In the genomic region with DNA sequence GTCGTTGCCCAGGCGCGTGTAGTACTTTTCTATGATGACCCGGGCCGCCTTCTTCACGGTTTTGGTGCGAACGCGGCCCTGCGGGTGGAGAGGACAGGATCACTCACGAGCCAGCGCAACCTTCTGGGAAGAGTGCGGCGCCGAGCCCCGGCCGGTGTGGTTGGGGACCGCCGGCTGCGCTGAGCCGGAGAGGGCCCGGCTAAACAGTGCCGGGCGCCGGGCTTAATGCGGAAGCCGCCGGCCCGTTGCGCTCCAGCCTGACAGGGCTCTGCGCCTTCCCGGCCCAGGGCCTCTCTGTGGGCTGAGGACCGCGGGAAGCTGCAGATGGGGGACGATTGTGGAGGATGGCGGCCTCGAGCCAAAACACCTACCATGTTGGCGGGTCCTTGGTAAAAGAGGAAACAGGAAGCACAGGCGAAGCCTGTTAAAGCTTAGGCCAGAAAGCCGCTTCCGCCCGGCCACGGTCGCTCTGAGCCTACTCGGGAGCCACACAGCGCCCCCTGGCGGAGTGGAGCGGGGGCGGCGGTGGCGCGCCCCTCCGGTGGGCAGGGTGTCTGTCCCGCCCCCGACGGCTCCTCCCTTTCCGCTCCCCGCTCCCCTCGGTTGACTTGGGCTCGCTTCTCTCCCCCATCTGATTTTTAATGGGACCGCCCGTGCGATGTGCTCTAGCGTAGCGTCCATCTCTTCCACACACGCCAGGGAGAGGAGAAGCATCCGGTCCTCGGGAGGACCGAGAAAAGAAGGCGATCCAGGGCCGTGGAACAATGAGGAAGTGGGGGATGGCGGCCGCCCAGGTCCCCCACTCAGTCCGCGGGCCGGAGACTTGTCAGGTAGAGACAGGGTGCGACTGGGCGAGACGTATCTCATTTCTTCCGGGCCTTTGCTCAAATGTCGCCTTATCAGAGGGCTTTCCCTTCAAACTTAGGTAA, we compare ENCODE assay signal across 8 cellular contexts. TPM values are rescaled to one million over a fixed set of nuclear protein-coding genes. Genes with fewer than 3 reads are reported as not detected.
A peak's percentile ranks its signal among the peaks of the same experiment; 100 is the strongest.
DNase-seq lines count a peak whose midpoint lies in the region; ATAC-seq and TF ChIP-seq lines count a peak whose summit lies in the region.

TSS of gene RPS17 (minus strand) at position 403 of the 929 bp plus-strand sequence. CDS start at position 374, 29 bp downstream.

- CTCF ChIA-PET in BJ (lab: Yijun Ruan, JAX): interaction anchor here (0.6 to 2.4 kb wide), 12 partner anchors 9 to 520 kb away, joined by 3 to 25 read pairs (median 4); partner anchors contain the start of genes C15orf40 and WHAMM
- CTCF ChIA-PET in activated CD8-positive, alpha-beta T cell treated with anti-CD3 and anti-CD28 coated beads for 36 hours (lab: Charles Lee): interaction anchor here (1.1 to 2.8 kb wide), 4 partner anchors 10 to 460 kb away, joined by 5 to 35 read pairs (median 9); no protein-coding TSS in a partner anchor

- intact Hi-C loops in activated CD8-positive, alpha-beta T cell treated with anti-CD3 and anti-CD28 coated beads for 36 hours (cut with micrococcal nuclease): no loop called here

- H3K4me3 Mint-ChIP-seq in activated CD8-positive, alpha-beta T cell treated with anti-CD3 and anti-CD28 coated beads for 36 hours: peak within 1 kb of the TSS; percentile 94
- peak within 1 kb of the TSS; percentile 97 for H3K4me3 Mint-ChIP-seq in endothelial cell (ENCODE audit: unreplicated experiment)

- peak within 1 kb of the TSS; percentile 88 to 94 for H3K9ac ChIP-seq in mucosa of rectum (ENCODE audit: low read depth in 1 of 2, low read length in 2 of 2)

- POLR2A ChIA-PET in BJ (lab: Charles Lee): interaction anchor here (0.6 to 1.4 kb wide), 4 partner anchors 9 to 530 kb away, joined by 3 to 5 read pairs (median 4); no protein-coding TSS in a partner anchor
- POLR2A ChIA-PET in activated CD8-positive, alpha-beta T cell treated with anti-CD3 and anti-CD28 coated beads for 36 hours (lab: Charles Lee): interaction anchor here (0.7 to 5.7 kb wide), 21 partner anchors 10 to 567 kb away, joined by 3 to 48 read pairs (median 3); partner anchors contain the start of genes CPEB1, RAMAC and WHAMM

- peak; percentile 96 for ATAC-seq in GM19463 (IDR thresholded peaks at IDR 0.05; ENCODE audit: unreplicated experiment)
- ATAC-seq in activated CD8-positive, alpha-beta T cell treated with anti-CD3 and anti-CD28 coated beads for 36 hours: peak; percentile 95

- H3K36me3 ChIP-seq in BJ (ENCODE audit: control insufficient read depth, insufficient read depth, low read length) (peaks cover 15% of the 10 kb centered on the region), mucosa of rectum (ENCODE audit: control insufficient read depth in 2 of 2, insufficient read depth in 2 of 2, low read length in 2 of 2) (peaks cover 29 to 30% of the 10 kb centered on the region in 2 donors)

- DNase-seq in BJ (ENCODE audit: low read depth): peak; percentile 76
- DNase-seq in HS-27A (ENCODE audit: low read depth): peak; percentile 97
- peak; percentile 98 for DNase-seq in activated CD8-positive, alpha-beta T cell treated with anti-CD3 and anti-CD28 coated beads for 36 hours
- peak; percentile 99 for DNase-seq in endothelial cell (ENCODE audit: low spot score)
- peak; percentile 97 to 98 for DNase-seq in stimulated activated CD8-positive, alpha-beta memory T cell treated with anti-CD3 and anti-CD28 coated beads, Interleukin-7, amount 100 ng/mL, for 1 hour (ENCODE audit: low read depth in 2 of 2)
- DNase-seq in NCI-H1417 treated with DMSO at 0.1 percent for 48 hours (lab: John Stamatoyannopoulos, UW): no peak

- H3K27ac ChIP-seq in mucosa of rectum (ENCODE audit: low read depth in 2 of 2, low read length in 2 of 2): peak within 1 kb of the TSS; percentile 65 to 84

- H3K9me3 Mint-ChIP-seq in activated CD8-positive, alpha-beta T cell treated with anti-CD3 and anti-CD28 coated beads for 36 hours: no peaks in the 10 kb centered on the region
- H3K9me3 Mint-ChIP-seq in endothelial cell (ENCODE audit: unreplicated experiment): no peaks in the 10 kb centered on the region

- TF ChIP-seq CTCF in BJ (IDR thresholded peaks at IDR 0.05; ENCODE audit: insufficient read depth, low read depth, low read length) (peak; percentile 98), endothelial cell (IDR thresholded peaks at IDR 0.05; ENCODE audit: unreplicated experiment) (peak; percentile 100)
- TF ChIP-seq CTCF in activated CD8-positive, alpha-beta T cell treated with anti-CD3 and anti-CD28 coated beads for 36 hours (IDR thresholded peaks at IDR 0.05): peak; percentile 97

- H3K9me3 ChIP-seq in mucosa of rectum (ENCODE audit: control insufficient read depth in 2 of 2, low read length in 2 of 2): no peaks in the 10 kb centered on the region

- H3K27me3 Mint-ChIP-seq in activated CD8-positive, alpha-beta T cell treated with anti-CD3 and anti-CD28 coated beads for 36 hours: no peaks in the 10 kb centered on the region
- H3K27me3 Mint-ChIP-seq in endothelial cell (ENCODE audit: unreplicated experiment): peaks cover 9% of the 10 kb centered on the region

- peaks cover 58% of the 10 kb centered on the region for H3K36me3 Mint-ChIP-seq in activated CD8-positive, alpha-beta T cell treated with anti-CD3 and anti-CD28 coated beads for 36 hours (ENCODE audit: low read depth)
- H3K36me3 Mint-ChIP-seq in endothelial cell (ENCODE audit: low read depth, unreplicated experiment): peaks cover 18% of the 10 kb centered on the region

- H3K27me3 ChIP-seq in BJ (ENCODE audit: control insufficient read depth, insufficient read depth, low read length): no peaks in the 10 kb centered on the region
- H3K27me3 ChIP-seq in mucosa of rectum (ENCODE audit: control insufficient read depth in 2 of 2, insufficient read depth in 2 of 2, low read length in 2 of 2): peaks cover 0 to 3% of the 10 kb centered on the region in 2 donors

- H3K4me1 Mint-ChIP-seq in activated CD8-positive, alpha-beta T cell treated with anti-CD3 and anti-CD28 coated beads for 36 hours (ENCODE audit: low read depth): peaks cover 38% of the 10 kb centered on the region
- peaks cover 14% of the 10 kb centered on the region for H3K4me1 Mint-ChIP-seq in endothelial cell (ENCODE audit: unreplicated experiment)

- peak within 1 kb of the TSS; percentile 98 for H3K27ac Mint-ChIP-seq in activated CD8-positive, alpha-beta T cell treated with anti-CD3 and anti-CD28 coated beads for 36 hours
- H3K27ac Mint-ChIP-seq in endothelial cell (ENCODE audit: unreplicated experiment): peak within 1 kb of the TSS; percentile 95

- H3K4me1 ChIP-seq in mucosa of rectum (ENCODE audit: control insufficient read depth in 2 of 2, insufficient read depth in 2 of 2, low read length in 2 of 2): peaks cover 5 to 14% of the 10 kb centered on the region in 2 donors

- peak within 1 kb of the TSS; percentile 91 for H3K4me3 ChIP-seq in BJ (ENCODE audit: low read depth, low read length)
- H3K4me3 ChIP-seq in mucosa of rectum (ENCODE audit: low read length in 2 of 2): peak within 1 kb of the TSS; percentile 78 to 84

RNA-seq across cellular contexts. Expression of gene RPS17, which starts in this region (rescaled TPM):
- 3,235 and 5,021 TPM in 2 replicates for polyA plus RNA-seq in BJ (2011; rRNA removed)
- 498 and 722 TPM in 2 replicates for polyA minus RNA-seq in BJ (2011; rRNA and poly(A)+ RNA removed)
- 1,000 to 10,000 TPM; 3,057 to 3,069 TPM for total RNA-seq in activated CD8-positive, alpha-beta T cell treated with anti-CD3 and anti-CD28 coated beads for 36 hours
- total RNA-seq in endothelial cell (ENCODE audit: unreplicated experiment): 1,823 TPM
